25 cellular contexts compared by ENCODE assay signal in genomic region chr12:15664491-15664890, GRCh38.
DNase-seq lines count a peak whose midpoint lies in the region; ATAC-seq, FAIRE-seq and TF ChIP-seq lines count a peak whose summit lies in the region.
"Had no signal": no experiment of that assay in that cellular context is flagged by ENCODE, and none has a peak within 500 bp of the region (broad histone marks: within the 10 kb centered on the region; RNA-seq: fewer than 3 reads in every experiment).

No MANE protein-coding gene starts in this region.

- no peaks in the 10 kb centered on the region for H3K9me3 Mint-ChIP-seq in activated CD4-positive, alpha-beta T cell treated with anti-CD3 and anti-CD28 coated beads for 36 hours (ENCODE audit: low read depth)
- H3K9me3 Mint-ChIP-seq: activated T-cell treated with anti-CD3 and anti-CD28 coated beads, Interleukin-2, amount 50 U/mL, for 24 hours; neural crest cell; type B pancreatic cell had no signal

- intact Hi-C loops in PC-9 (cut with micrococcal nuclease; ENCODE audit: unreplicated experiment), result no loop called here
- intact Hi-C loops in activated CD4-positive, alpha-beta T cell treated with anti-CD3 and anti-CD28 coated beads for 36 hours (cut with DNase I, micrococcal nuclease), result no loop called here
- intact Hi-C loops in transverse colon (cut with DNase I; ENCODE audit: low total_unique reads), result no loop called here

- no peak for ATAC-seq in GM21723 (IDR thresholded peaks at IDR 0.05; ENCODE audit: unreplicated experiment)
- ATAC-seq in activated CD4-positive, alpha-beta T cell treated with anti-CD3 and anti-CD28 coated beads for 36 hours, result no peak
- ATAC-seq: heart right ventricle, right lobe of liver had no signal

- H3K4me3 ChIP-seq in PC-9 (no peak overlapping the region), cardiac fibroblast (replicated peaks in 1 of 2; ENCODE audit: low read depth in 2 of 2, low read length in 2 of 2) (no peak overlapping the region), small intestine (ENCODE audit: low read depth in 1 of 2, low read length in 2 of 2) (no peak overlapping the region), transverse colon (no peak overlapping the region)
- H3K4me3 ChIP-seq: heart right ventricle, MG63, right lobe of liver had no signal

- TF ChIP-seq CTCF in PC-9 (conservative IDR thresholded peaks at IDR 0.05) (no peak), cardiac fibroblast (IDR thresholded peaks at IDR 0.05; ENCODE audit: low read depth, low read length) (no peak), transverse colon (IDR thresholded peaks at IDR 0.05) (no peak)

- H3K9me2 ChIP-seq in PC-9 (ENCODE audit: insufficient read depth), result no peaks in the 10 kb centered on the region

- 0 out of 2 replicates have a peak, but pooled peaks cover 7% of the 10 kb centered on the region for H3K9me3 ChIP-seq in PC-9 (ENCODE audit: insufficient read depth, low read depth)
- no peaks in the 10 kb centered on the region for H3K9me3 ChIP-seq in small intestine (ENCODE audit: control insufficient read depth, low read depth)
- no peaks in the 10 kb centered on the region for H3K9me3 ChIP-seq in transverse colon
- H3K9me3 ChIP-seq: heart right ventricle, MG63, right lobe of liver had no signal

- no peaks in the 10 kb centered on the region for H3K79me2 ChIP-seq in PC-9 (ENCODE audit: low read depth)

- no peak for DNase-seq in H54 (ENCODE audit: insufficient read length, low spot score)
- no peak for DNase-seq in PC-9
- peak; percentile 58 to 77 for DNase-seq in cardiac fibroblast (ENCODE audit: low read depth in 2 of 2)
- peak; percentile 68 for DNase-seq in small intestine
- DNase-seq in activated CD4-positive, alpha-beta T cell treated with anti-CD3 and anti-CD28 coated beads for 36 hours, result no peak
- no peak for DNase-seq in transverse colon
- DNase-seq: activated CD4-positive, alpha-beta T cell treated with anti-CD3 and anti-CD28 coated beads for 48 hours; activated T-cell treated with anti-CD3 and anti-CD28 coated beads, Interleukin-2, amount 50 U/mL, for 24 hours; effector CD4-positive, alpha-beta T cell; foreskin melanocyte; heart right ventricle; MG63; NCI-H1105 treated with DMSO at 0.1 percent for 48 hours; NCI-H1930; NCI-H2227 treated with DMSO at 0.1 percent for 48 hours; NCI-H69; right lobe of liver; stimulated activated CD4-positive, alpha-beta T cell treated with anti-CD3 and anti-CD28 coated beads, Interleukin-12 subunit alpha, Interleukin-12 subunit beta, amount 100 ng/mL, for 4 hours; stimulated activated CD4-positive, alpha-beta T cell treated with anti-CD3 and anti-CD28 coated beads, Interleukin-4, amount 100 ng/mL, for 1 hour; T-helper 2 cell had no signal

- WGBS in small intestine, 3 donors, result 48 to 77% (median 62%) methylated on average over 5 of the region's 5 CpGs
- 82 to 84% methylated on average over 5 of the region's 5 CpGs for WGBS in transverse colon (ENCODE audit: low coverage in 1 of 2), 2 donors

- no peak overlapping the region for H3K27ac Mint-ChIP-seq in activated CD4-positive, alpha-beta T cell treated with anti-CD3 and anti-CD28 coated beads for 36 hours
- H3K27ac Mint-ChIP-seq: activated T-cell treated with anti-CD3 and anti-CD28 coated beads, Interleukin-2, amount 50 U/mL, for 24 hours; CD14-positive monocyte; type B pancreatic cell had no signal

- CTCF ChIA-PET in PC-9 (lab: Charles Lee), result no interaction called here
- CTCF ChIA-PET in activated CD4-positive, alpha-beta T cell treated with anti-CD3 and anti-CD28 coated beads for 36 hours (lab: Charles Lee), result no interaction called here

- FAIRE-seq in H54 (lab: Jason Lieb, UNC) (peak; percentile 93), small intestine (lab: Jason Lieb, UNC) (no peak)

- no peaks in the 10 kb centered on the region for H3K4me1 Mint-ChIP-seq in activated CD4-positive, alpha-beta T cell treated with anti-CD3 and anti-CD28 coated beads for 36 hours
- H3K4me1 Mint-ChIP-seq: CD14-positive monocyte had no signal

- no peaks in the 10 kb centered on the region for H3K27me3 ChIP-seq in PC-9 (ENCODE audit: insufficient read depth, low read depth)
- no peaks in the 10 kb centered on the region for H3K27me3 ChIP-seq in small intestine (ENCODE audit: control insufficient read depth in 2 of 2, insufficient read depth in 2 of 2, low read length in 2 of 2)
- H3K27me3 ChIP-seq in transverse colon, result no peaks in the 10 kb centered on the region
- H3K27me3 ChIP-seq: heart right ventricle, MG63, right lobe of liver had no signal

- TF ChIP-seq POLR2A in H54 (IDR thresholded peaks at IDR 0.05; ENCODE audit: low read depth, low read length) (no peak), transverse colon (IDR thresholded peaks at IDR 0.05) (no peak)

- no peaks in the 10 kb centered on the region for H4K20me1 ChIP-seq in PC-9 (ENCODE audit: insufficient read depth)

- H3K27me3 Mint-ChIP-seq in activated CD4-positive, alpha-beta T cell treated with anti-CD3 and anti-CD28 coated beads for 36 hours, result no peaks in the 10 kb centered on the region
- H3K27me3 Mint-ChIP-seq: activated T-cell treated with anti-CD3 and anti-CD28 coated beads, Interleukin-2, amount 50 U/mL, for 24 hours; type B pancreatic cell had no signal

- H3K4me3 Mint-ChIP-seq in activated CD4-positive, alpha-beta T cell treated with anti-CD3 and anti-CD28 coated beads for 36 hours, result no peak overlapping the region
- H3K4me3 Mint-ChIP-seq: activated T-cell treated with anti-CD3 and anti-CD28 coated beads, Interleukin-2, amount 50 U/mL, for 24 hours; CD14-positive monocyte; neural crest cell; type B pancreatic cell had no signal

- in situ Hi-C loops in transverse colon (cut with MboI; ENCODE audit: low pct_ligation_motif_present in 1 of 4, low pct_unique_long_range_greater_than_20kb in 1 of 4, low sequenced_read_pairs in 3 of 4), result no loop called here

- no peak for TF ChIP-seq EP300 in transverse colon (IDR thresholded peaks at IDR 0.05; ENCODE audit: low read depth)

- peaks cover 22% of the 10 kb centered on the region for H3F3A ChIP-seq in PC-9 (ENCODE audit: insufficient read depth, low read depth)

- BruUV-seq in PC-9 (replicated peaks; lab: Mats Ljungman, UMichigan), result no TSS peak

- POLR2A ChIA-PET in PC-9 (lab: Charles Lee; ENCODE audit: unreplicated experiment), result no interaction called here
- POLR2A ChIA-PET in activated CD4-positive, alpha-beta T cell treated with anti-CD3 and anti-CD28 coated beads for 36 hours (lab: Charles Lee), result no interaction called here

- H3K36me3 ChIP-seq in PC-9 (ENCODE audit: low read depth) (peaks cover 47% of the 10 kb centered on the region), small intestine (ENCODE audit: control insufficient read depth in 2 of 2, insufficient read depth in 2 of 2, low read length in 2 of 2) (peaks cover 2 to 4% of the 10 kb centered on the region in 2 donors), transverse colon (peaks cover 0 to 22% (median 9%) of the 10 kb centered on the region in 4 donors)

- H3K4me1 ChIP-seq in PC-9 (replicated peaks; ENCODE audit: insufficient read depth) (peaks cover 23% of the 10 kb centered on the region), small intestine (ENCODE audit: control insufficient read depth in 2 of 2, insufficient read depth in 1 of 2, low read depth in 1 of 2, low read length in 1 of 2) (no peaks in the 10 kb centered on the region), transverse colon (peaks cover 0 to 4% (median 0%) of the 10 kb centered on the region in 4 donors)
- H3K4me1 ChIP-seq: right lobe of liver had no signal

- no peaks in the 10 kb centered on the region for H3K36me3 Mint-ChIP-seq in activated CD4-positive, alpha-beta T cell treated with anti-CD3 and anti-CD28 coated beads for 36 hours (ENCODE audit: low read depth)
- H3K36me3 Mint-ChIP-seq: CD14-positive monocyte had no signal

- no peak overlapping the region for H3K4me2 ChIP-seq in PC-9

- peak overlapping the region; percentile 33 for H3K27ac ChIP-seq in PC-9
- no peak overlapping the region for H3K27ac ChIP-seq in small intestine (ENCODE audit: low read depth in 1 of 2, low read length in 1 of 2)
- no peak overlapping the region for H3K27ac ChIP-seq in transverse colon
- H3K27ac ChIP-seq: epithelial cell of prostate, heart right ventricle, right lobe of liver had no signal

- no peak overlapping the region for H2AFZ ChIP-seq in PC-9

Comparison
In these comparisons a context has a peak if more than half of its experiments do, and no peak if none do; other contexts are left out.
1. DNase-seq: peak in cardiac fibroblast (2 of 2) and small intestine (single experiment); none in H54 (single experiment), PC-9 (0 of 2), activated CD4-positive, alpha-beta T cell treated with anti-CD3 and anti-CD28 coated beads for 36 hours (single experiment) and transverse colon (single experiment).